ENCODE assay signal across 8 cellular contexts in the genomic region with DNA sequence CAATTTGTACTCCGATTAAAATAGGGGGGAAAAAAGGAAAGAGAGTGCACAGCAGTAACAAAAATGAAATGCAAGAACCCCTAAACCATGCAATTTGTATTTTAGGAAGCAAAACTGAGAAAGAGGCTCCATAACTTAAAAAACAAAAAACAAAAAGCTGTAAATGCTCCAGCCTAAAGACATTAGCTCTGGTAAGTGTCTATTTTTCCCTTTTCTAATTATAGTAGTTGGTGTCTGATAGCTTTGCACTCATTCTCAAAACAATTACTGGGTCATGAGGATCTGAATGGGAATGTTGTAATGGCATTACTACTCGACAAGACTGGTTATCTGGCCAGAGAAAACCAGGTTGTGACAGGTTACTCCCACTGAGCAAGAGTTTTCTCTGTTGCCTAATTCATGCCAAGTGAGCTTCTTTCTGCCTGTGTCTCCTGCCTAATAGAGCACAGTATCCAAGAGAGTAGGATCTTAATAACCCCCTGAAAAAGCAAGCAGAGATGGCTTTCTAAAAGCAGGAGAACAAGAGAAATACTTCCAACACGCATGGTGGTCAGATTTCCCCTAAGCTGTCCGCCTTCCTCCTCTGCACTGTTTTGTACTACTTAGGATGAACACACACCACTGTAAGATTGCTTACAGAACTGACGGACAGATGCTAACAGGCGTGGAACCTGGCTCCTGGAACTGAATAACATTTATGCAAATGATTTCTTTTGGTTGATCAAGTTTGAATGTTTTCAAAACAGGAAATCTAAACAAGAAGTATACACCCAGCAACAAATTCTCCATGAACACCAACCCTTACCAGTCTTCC.
A peak's percentile ranks its signal among the peaks of the same experiment; 100 is the strongest.
DNase-seq lines count a peak whose midpoint lies in the region; ATAC-seq and TF ChIP-seq lines count a peak whose summit lies in the region.

No MANE protein-coding gene starts in this region.

- no peak overlapping the region for H3K4me3 ChIP-seq in testis

- peak overlapping the region; percentile 58 for H3K4me3 Mint-ChIP-seq in activated naive CD4-positive, alpha-beta T cell treated with anti-CD3 and anti-CD28 coated beads for 36 hours

- DNase-seq in activated naive CD4-positive, alpha-beta T cell treated with anti-CD3 and anti-CD28 coated beads for 36 hours: no peak
- no peak for DNase-seq in activated naive CD4-positive, alpha-beta T cell treated with Interleukin-2 at 50 U/mL for 16 hours
- DNase-seq in astrocyte of the hippocampus (ENCODE audit: low read depth, low spot score) (peak; percentile 37), kidney glomerular epithelial cell (lab: John Stamatoyannopoulos, UW) (peak; percentile 36), testis (no peak), DMS79 treated with DMSO at 0.1 percent for 48 hours (lab: John Stamatoyannopoulos, UW) (no peak)
- DNase-seq in NK-92 treated with Interleukin-12 subunit alpha and Interleukin-12 subunit beta, amount 100 ng/mL, for 24 hours (lab: John Stamatoyannopoulos, UW): no peak

- no peaks in the 10 kb centered on the region for H3K9me3 Mint-ChIP-seq in activated naive CD4-positive, alpha-beta T cell treated with anti-CD3 and anti-CD28 coated beads for 36 hours

- intact Hi-C loops in activated naive CD4-positive, alpha-beta T cell treated with anti-CD3 and anti-CD28 coated beads for 36 hours (cut with micrococcal nuclease): loop anchor here (1.0 to 5.0 kb wide), 3 partner anchors 9 to 84 kb away; no protein-coding TSS in a partner anchor
- intact Hi-C loops in testis (cut with DNase I; ENCODE audit: low total_unique reads): loop anchor here (5.0 kb wide), 2 partner anchors 85 to 125 kb away; a partner anchor contains a TSS

- peak overlapping the region; percentile 80 for H3K27ac Mint-ChIP-seq in activated naive CD4-positive, alpha-beta T cell treated with anti-CD3 and anti-CD28 coated beads for 36 hours

- peaks cover 32% of the 10 kb centered on the region for H3K36me3 Mint-ChIP-seq in activated naive CD4-positive, alpha-beta T cell treated with anti-CD3 and anti-CD28 coated beads for 36 hours (ENCODE audit: low read depth)

- H3K27me3 ChIP-seq in testis: no peaks in the 10 kb centered on the region

- H3K27me3 Mint-ChIP-seq in activated naive CD4-positive, alpha-beta T cell treated with anti-CD3 and anti-CD28 coated beads for 36 hours (ENCODE audit: low read depth): no peaks in the 10 kb centered on the region

- peak overlapping the region; percentile 96 to 97 for H3K27ac ChIP-seq in testis

- no peak for TF ChIP-seq CTCF in testis (IDR thresholded peaks at IDR 0.05)

- TF ChIP-seq POLR2A in testis (IDR thresholded peaks at IDR 0.05): no peak

- ATAC-seq in GM19452 (IDR thresholded peaks at IDR 0.05; ENCODE audit: unreplicated experiment): no peak

- CTCF ChIA-PET in activated naive CD4-positive, alpha-beta T cell treated with anti-CD3 and anti-CD28 coated beads for 36 hours (lab: Charles Lee): interaction anchor here (1.2 to 4.6 kb wide), 6 partner anchors 12 to 134 kb away, joined by 3 to 44 read pairs (median 8); a partner anchor contains a TSS

- H3K4me1 Mint-ChIP-seq in activated naive CD4-positive, alpha-beta T cell treated with anti-CD3 and anti-CD28 coated beads for 36 hours (ENCODE audit: low read depth): peaks cover 79% of the 10 kb centered on the region

- no peaks in the 10 kb centered on the region for H3K9me3 ChIP-seq in testis

- peaks cover 56% of the 10 kb centered on the region for H3K4me1 ChIP-seq in testis

- 27 to 47% methylated on average over 6 of the region's 6 CpGs for WGBS in testis, 2 donors

- H3K36me3 ChIP-seq in testis (ENCODE audit: low read depth, missing control alignments): no peaks in the 10 kb centered on the region

Comparison
In these comparisons a context has a peak if more than half of its experiments do, and no peak if none do; other contexts are left out.
1. DNase-seq: peak in astrocyte of the hippocampus (single experiment) and kidney glomerular epithelial cell (single experiment); none in activated naive CD4-positive, alpha-beta T cell treated with anti-CD3 and anti-CD28 coated beads for 36 hours (single experiment), activated naive CD4-positive, alpha-beta T cell treated with Interleukin-2 at 50 U/mL for 16 hours (single experiment), testis (single experiment), DMS79 treated with DMSO at 0.1 percent for 48 hours (single experiment) and NK-92 treated with Interleukin-12 subunit alpha and Interleukin-12 subunit beta, amount 100 ng/mL, for 24 hours (single experiment).